ENCODE assay signal across 27 cellular contexts in the genomic region with DNA sequence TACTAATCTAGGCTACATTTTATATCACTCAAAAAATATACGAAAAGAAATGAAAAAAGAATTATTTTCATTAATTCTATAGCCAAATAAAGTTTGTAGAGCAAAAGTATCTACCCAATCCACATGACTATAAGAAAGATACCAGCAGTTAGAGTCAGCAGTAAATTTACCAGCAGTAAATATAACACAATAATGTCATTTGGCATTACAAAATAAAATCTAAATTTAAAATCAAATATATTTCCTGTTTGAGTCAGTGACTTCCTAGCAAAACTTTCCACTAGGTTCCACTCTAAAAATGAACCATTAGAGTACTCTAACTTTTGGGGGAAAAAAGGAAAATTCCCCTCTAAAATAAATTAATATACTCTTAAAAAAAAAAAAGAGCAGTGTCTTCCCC.
A peak's percentile ranks its signal among the peaks of the same experiment; 100 is the strongest.
DNase-seq lines count a peak whose midpoint lies in the region; ATAC-seq, FAIRE-seq and TF ChIP-seq lines count a peak whose summit lies in the region.
"Had no signal": no experiment of that assay in that cellular context is flagged by ENCODE, and none has a peak within 500 bp of the region (broad histone marks: within the 10 kb centered on the region; RNA-seq: fewer than 3 reads in every experiment).

No MANE protein-coding gene starts in this region.

- H3K9me3 Mint-ChIP-seq in endodermal cell: no peaks in the 10 kb centered on the region
- H3K9me3 Mint-ChIP-seq: activated CD4-positive, alpha-beta memory T cell treated with anti-CD3 and anti-CD28 coated beads, Interleukin-2, amount 10 ng/mL, durations not matched to agents 7 days and 5 days; activated naive CD4-positive, alpha-beta T cell treated with anti-CD3 and anti-CD28 coated beads for 36 hours; activated T-helper 1 cell treated with anti-CD3 and anti-CD28 coated beads, Interleukin-12 subunit alpha, Interleukin-12 subunit beta, Interleukin-2, Interleukin-4 antibody, amounts not matched to agents 30 ng/mL and 10 ng/mL and 1 ng/mL, durations not matched to agents 14 hours and 24 hours and 36 hours; H9; natural killer cell treated with Interleukin-12 subunit alpha and Interleukin-12 subunit beta and Interleukin-15 and Interleukin-18, amount 100 ng/mL, for 72 hours; T-helper 2 cell treated with Interferon-gamma antibody and Interleukin-4, amounts not matched to agents 5 μg/mL and 100 μg/mL, for 36 hours had no signal

- whole genome bisulfite sequencing in gastroesophageal sphincter (ENCODE audit: low coverage in 1 of 2), 2 donors: 67 to 90% methylated on average over 1 of the region's 1 CpG
- no CpG with 5 or more reads among the region's 1 CpG for WGBS in endodermal cell (ENCODE audit: insufficient coverage in 1 of 2, insufficient read length in 1 of 2), 2 experiments
- 94% methylated on average over 1 of the region's 1 CpG for WGBS in HepG2 (ENCODE audit: low lambda C conversion rate)

- DNase-seq in OCI-LY7 (ENCODE audit: low spot score) (no peak), gastrocnemius medialis (no peak), HUDEP-2 (lab: John Stamatoyannopoulos, UW; ENCODE audit: unreplicated experiment in 76 of 76) (no peak), endodermal cell (no peak), HepG2 (ENCODE audit: low spot score) (no peak)
- DNase-seq: activated CD4-positive, alpha-beta memory T cell treated with anti-CD3 and anti-CD28 coated beads, Interleukin-2, amount 10 ng/mL, durations not matched to agents 7 days and 5 days; activated CD8-positive, alpha-beta memory T cell treated with anti-CD3 and anti-CD28 coated beads, Interleukin-2, amount 50 U/mL, for 4 hours; activated naive CD4-positive, alpha-beta T cell treated with anti-CD3 and anti-CD28 coated beads for 36 hours; C1 segment of cervical spinal cord; cerebellar nuclear complex; H9; NCI-H1417; NCI-H2029; NCI-H524 treated with DMSO at 0.1 percent for 48 hours; occipital lobe; SHP77 treated with DMSO at 0.1 percent for 48 hours; stimulated activated naive CD4-positive, alpha-beta T cell had no signal

- H3K4me3 Mint-ChIP-seq in endodermal cell: no peak overlapping the region
- H3K4me3 Mint-ChIP-seq: activated CD4-positive, alpha-beta memory T cell treated with anti-CD3 and anti-CD28 coated beads, Interleukin-2, amount 10 ng/mL, durations not matched to agents 7 days and 5 days; activated naive CD4-positive, alpha-beta T cell treated with anti-CD3 and anti-CD28 coated beads for 36 hours; activated T-helper 1 cell treated with anti-CD3 and anti-CD28 coated beads, Interleukin-12 subunit alpha, Interleukin-12 subunit beta, Interleukin-2, Interleukin-4 antibody, amounts not matched to agents 30 ng/mL and 10 ng/mL and 1 ng/mL, durations not matched to agents 14 hours and 24 hours and 36 hours; brain; H9; natural killer cell treated with Interleukin-12 subunit alpha and Interleukin-12 subunit beta and Interleukin-15 and Interleukin-18, amount 100 ng/mL, for 72 hours; T-helper 2 cell treated with Interferon-gamma antibody and Interleukin-4, amounts not matched to agents 5 μg/mL and 100 μg/mL, for 36 hours had no signal

- TF ChIP-seq RAD21 in HepG2 (CRISPR knock-in tag; IDR thresholded peaks at IDR 0.05): no peak

- H3K27ac Mint-ChIP-seq in endodermal cell: no peak overlapping the region
- H3K27ac Mint-ChIP-seq: activated CD4-positive, alpha-beta memory T cell treated with anti-CD3 and anti-CD28 coated beads, Interleukin-2, amount 10 ng/mL, durations not matched to agents 7 days and 5 days; activated naive CD4-positive, alpha-beta T cell treated with anti-CD3 and anti-CD28 coated beads for 36 hours; activated T-helper 1 cell treated with anti-CD3 and anti-CD28 coated beads, Interleukin-12 subunit alpha, Interleukin-12 subunit beta, Interleukin-2, Interleukin-4 antibody, amounts not matched to agents 30 ng/mL and 10 ng/mL and 1 ng/mL, durations not matched to agents 14 hours and 24 hours and 36 hours; H9; natural killer cell treated with Interleukin-12 subunit alpha and Interleukin-12 subunit beta and Interleukin-15 and Interleukin-18, amount 100 ng/mL, for 72 hours; T-helper 2 cell treated with Interferon-gamma antibody and Interleukin-4, amounts not matched to agents 5 μg/mL and 100 μg/mL, for 36 hours had no signal

- no peaks in the 10 kb centered on the region for H3K9me3 ChIP-seq in BLaER1
- no peaks in the 10 kb centered on the region for H3K9me3 ChIP-seq in OCI-LY7 (ENCODE audit: low read length)
- no peaks in the 10 kb centered on the region for H3K9me3 ChIP-seq in gastroesophageal sphincter
- H3K9me3 ChIP-seq in gastrocnemius medialis: no peaks in the 10 kb centered on the region
- H3K9me3 ChIP-seq in endodermal cell (ENCODE audit: control insufficient read depth, low read length): no peaks in the 10 kb centered on the region
- H3K9me3 ChIP-seq in HepG2 (ENCODE audit: low read length): no peaks in the 10 kb centered on the region

- TF ChIP-seq POLR2A in gastroesophageal sphincter (IDR thresholded peaks at IDR 0.05): no peak
- no peak for TF ChIP-seq POLR2A in gastrocnemius medialis (IDR thresholded peaks at IDR 0.05)
- no peak for TF ChIP-seq POLR2A in HepG2 (IDR thresholded peaks at IDR 0.05; ENCODE audit: insufficient read depth in 1 of 2, low read depth in 2 of 2, low read length in 2 of 2)

- H3K9ac ChIP-seq in BLaER1: no peak overlapping the region
- no peak overlapping the region for H3K9ac ChIP-seq in endodermal cell (ENCODE audit: extremely low read depth, low read length, poor library complexity, severe bottlenecking)
- no peak overlapping the region for H3K9ac ChIP-seq in HepG2 (ENCODE audit: insufficient read depth, low read depth, low read length)
- H3K9ac ChIP-seq: KMS-11 had no signal

- H3K27ac ChIP-seq in BLaER1 (no peak overlapping the region), OCI-LY7 (ENCODE audit: low read depth, low read length, poor library complexity, severe bottlenecking) (no peak overlapping the region), gastroesophageal sphincter (peak overlapping the region; percentile 13 to 61 (median 46)), gastrocnemius medialis (peak overlapping the region; percentile 50 to 66 (median 62)), endodermal cell (ENCODE audit: low read depth, low read length) (no peak overlapping the region), HepG2 (ENCODE audit: extremely low read length, insufficient read depth, low read length) (no peak overlapping the region)
- H3K27ac ChIP-seq: HL-60, KMS-11 had no signal

- CTCF ChIA-PET in OCI-LY7 (lab: Charles Lee; ENCODE audit: unreplicated experiment) (no interaction called here), HepG2 (lab: Yijun Ruan, JAX; ENCODE audit: low intra/inter-chr PET ratio, low total read pairs) (no interaction called here)

- H3K36me3 Mint-ChIP-seq in endodermal cell (ENCODE audit: low read depth): no peaks in the 10 kb centered on the region
- H3K36me3 Mint-ChIP-seq: natural killer cell treated with Interleukin-12 subunit alpha and Interleukin-12 subunit beta and Interleukin-15 and Interleukin-18, amount 100 ng/mL, for 72 hours had no signal

- H3K9me2 ChIP-seq in OCI-LY7 (ENCODE audit: insufficient read depth, low read length): no peaks in the 10 kb centered on the region

- BruUV-seq in OCI-LY7 (replicated peaks; lab: Mats Ljungman, UMichigan) (no TSS peak), HepG2 (replicated peaks; lab: Mats Ljungman, UMichigan) (no TSS peak)

- H2AFZ ChIP-seq in OCI-LY7 (ENCODE audit: low read length) (peak overlapping the region; percentile 3; the same call in 1 of the 2 replicates), HepG2 (ENCODE audit: low read length) (no peak overlapping the region)

- POLR2A ChIA-PET in OCI-LY7 (lab: Charles Lee): interaction anchor here (0.5 to 3.1 kb wide), 5 partner anchors 12 to 707 kb away, joined by 3 to 12 read pairs (median 5); no protein-coding TSS in a partner anchor
- POLR2A ChIA-PET in HepG2 (lab: Yijun Ruan, JAX): no interaction called here

- H4K20me1 ChIP-seq in BLaER1 (no peaks in the 10 kb centered on the region), OCI-LY7 (ENCODE audit: insufficient read depth, low read length) (peaks cover 4% of the 10 kb centered on the region; the same call in 1 of the 2 replicates), HepG2 (ENCODE audit: insufficient read depth, low read length) (no peaks in the 10 kb centered on the region)

- H3K79me2 ChIP-seq in OCI-LY7 (ENCODE audit: insufficient read depth, low read depth, low read length) (no peaks in the 10 kb centered on the region), HepG2 (ENCODE audit: insufficient read depth, low read length) (no peaks in the 10 kb centered on the region)

- H3K4me1 Mint-ChIP-seq in endodermal cell: no peaks in the 10 kb centered on the region
- H3K4me1 Mint-ChIP-seq: activated CD4-positive, alpha-beta memory T cell treated with anti-CD3 and anti-CD28 coated beads, Interleukin-2, amount 10 ng/mL, durations not matched to agents 7 days and 5 days; brain had no signal

- H3K36me3 ChIP-seq in BLaER1: no peaks in the 10 kb centered on the region
- no peaks in the 10 kb centered on the region for H3K36me3 ChIP-seq in OCI-LY7 (ENCODE audit: insufficient read depth, low read length)
- no peaks in the 10 kb centered on the region for H3K36me3 ChIP-seq in gastroesophageal sphincter
- no peaks in the 10 kb centered on the region for H3K36me3 ChIP-seq in gastrocnemius medialis
- no peaks in the 10 kb centered on the region for H3K36me3 ChIP-seq in endodermal cell (ENCODE audit: control insufficient read depth, insufficient read depth, low read length)
- no peaks in the 10 kb centered on the region; a peak in 1 of 5 replicates for H3K36me3 ChIP-seq in HepG2 (replicated peaks in 1 of 2; ENCODE audit: control insufficient read depth in 1 of 2, insufficient read depth in 2 of 2, low read length in 2 of 2)

- intact Hi-C loops in OCI-LY7 (cut with micrococcal nuclease; ENCODE audit: unreplicated experiment): no loop called here
- intact Hi-C loops in gastrocnemius medialis (cut with DNase I; ENCODE audit: low total_unique reads): no loop called here
- intact Hi-C loops in HepG2 (cut with micrococcal nuclease; ENCODE audit: unreplicated experiment): no loop called here

- H3K4me2 ChIP-seq in BLaER1 (peak overlapping the region; percentile 11; the same call in 1 of the 2 replicates), OCI-LY7 (ENCODE audit: low read length) (peak overlapping the region; percentile 15; the same call in 1 of the 2 replicates), HepG2 (ENCODE audit: low read depth, low read length) (no peak overlapping the region)
- H3K4me2 ChIP-seq: KMS-11 had no signal

- FAIRE-seq in HepG2 (lab: Jason Lieb, UNC): no peak

- H3K27me3 Mint-ChIP-seq in endodermal cell (ENCODE audit: insufficient read depth): no peaks in the 10 kb centered on the region
- H3K27me3 Mint-ChIP-seq: activated CD4-positive, alpha-beta memory T cell treated with anti-CD3 and anti-CD28 coated beads, Interleukin-2, amount 10 ng/mL, durations not matched to agents 7 days and 5 days; brain; natural killer cell treated with Interleukin-12 subunit alpha and Interleukin-12 subunit beta and Interleukin-15 and Interleukin-18, amount 100 ng/mL, for 72 hours had no signal

- no peaks in the 10 kb centered on the region for H3K27me3 ChIP-seq in BLaER1
- H3K27me3 ChIP-seq in gastroesophageal sphincter: no peaks in the 10 kb centered on the region
- H3K27me3 ChIP-seq in gastrocnemius medialis: no peaks in the 10 kb centered on the region
- H3K27me3 ChIP-seq in endodermal cell (ENCODE audit: control insufficient read depth, insufficient read depth, low read length, poor library complexity, severe bottlenecking): no peaks in the 10 kb centered on the region
- no peaks in the 10 kb centered on the region for H3K27me3 ChIP-seq in HepG2 (ENCODE audit: control insufficient read depth in 1 of 2, insufficient read depth in 2 of 2, low read length in 2 of 2)

- peaks cover 32% of the 10 kb centered on the region for H3K4me1 ChIP-seq in BLaER1
- H3K4me1 ChIP-seq in OCI-LY7 (ENCODE audit: insufficient read depth, low read length, poor library complexity, severe bottlenecking): peaks cover 61% of the 10 kb centered on the region
- H3K4me1 ChIP-seq in gastroesophageal sphincter: peaks cover 0 to 82% (median 7%) of the 10 kb centered on the region in 3 donors
- H3K4me1 ChIP-seq in gastrocnemius medialis: peaks cover 32 to 50% of the 10 kb centered on the region in 2 donors
- no peaks in the 10 kb centered on the region for H3K4me1 ChIP-seq in endodermal cell (ENCODE audit: control insufficient read depth, insufficient read depth, low read length)
- peaks cover 6% of the 10 kb centered on the region; the same call in 1 of the 2 replicates for H3K4me1 ChIP-seq in HepG2 (ENCODE audit: insufficient read depth, low read length)

- in situ Hi-C loops in gastrocnemius medialis (cut with MboI; ENCODE audit: low sequenced_read_pairs in 4 of 4) (no loop called here), HepG2 (cut with HindIII; ENCODE audit: extremely low pct_ligation_motif_present, low pct_unique_long_range_greater_than_20kb) (no loop called here)

- H3K4me3 ChIP-seq in BLaER1 (no peak overlapping the region), OCI-LY7 (ENCODE audit: low read depth, low read length, poor library complexity, severe bottlenecking) (no peak overlapping the region), gastroesophageal sphincter (no peak overlapping the region), gastrocnemius medialis (no peak overlapping the region), endodermal cell (ENCODE audit: low read length) (no peak overlapping the region), HepG2 (replicated peaks in 1 of 3; ENCODE audit: insufficient read depth in 1 of 3, low read depth in 2 of 3, low read length in 3 of 3) (no peak overlapping the region)
- H3K4me3 ChIP-seq: skin epidermis had no signal

- TF ChIP-seq CTCF in OCI-LY7 (conservative IDR thresholded peaks at IDR 0.05; ENCODE audit: low read length): no peak
- no peak for TF ChIP-seq CTCF in gastroesophageal sphincter (IDR thresholded peaks at IDR 0.05)
- TF ChIP-seq CTCF in gastrocnemius medialis (IDR thresholded peaks at IDR 0.05 in 4 of 5, conservative IDR thresholded peaks at IDR 0.05 in 1 of 5): no peak
- no peak for TF ChIP-seq CTCF in endodermal cell (conservative IDR thresholded peaks at IDR 0.05)
- TF ChIP-seq CTCF in HepG2 (CRISPR knock-in tag; IDR thresholded peaks at IDR 0.05): no peak

- ATAC-seq in gastroesophageal sphincter (no peak), gastrocnemius medialis (no peak), HepG2 (no peak)
- ATAC-seq: natural killer cell treated with Interleukin-12 subunit alpha and Interleukin-12 subunit beta and Interleukin-15 and Interleukin-18, amount 100 ng/mL, for 72 hours; Panc1 had no signal

- TF ChIP-seq EP300 in gastroesophageal sphincter (IDR thresholded peaks at IDR 0.05) (no peak), HepG2 (IDR thresholded peaks at IDR 0.05; ENCODE audit: low read depth in 2 of 2, low read length in 2 of 2) (no peak), HepG2 (CRISPR knock-in tag; IDR thresholded peaks at IDR 0.05; ENCODE audit: borderline replicate concordance) (no peak)

Comparison
In these comparisons a context has a peak if more than half of its experiments do, and no peak if none do; other contexts are left out.
1. H3K27ac ChIP-seq: peak in gastroesophageal sphincter (4 of 4) and gastrocnemius medialis (4 of 4); none in BLaER1 (single experiment), OCI-LY7 (single experiment), endodermal cell (single experiment) and HepG2 (single experiment).